ENCODE assay signal across 1 cellular context in the genomic region with DNA sequence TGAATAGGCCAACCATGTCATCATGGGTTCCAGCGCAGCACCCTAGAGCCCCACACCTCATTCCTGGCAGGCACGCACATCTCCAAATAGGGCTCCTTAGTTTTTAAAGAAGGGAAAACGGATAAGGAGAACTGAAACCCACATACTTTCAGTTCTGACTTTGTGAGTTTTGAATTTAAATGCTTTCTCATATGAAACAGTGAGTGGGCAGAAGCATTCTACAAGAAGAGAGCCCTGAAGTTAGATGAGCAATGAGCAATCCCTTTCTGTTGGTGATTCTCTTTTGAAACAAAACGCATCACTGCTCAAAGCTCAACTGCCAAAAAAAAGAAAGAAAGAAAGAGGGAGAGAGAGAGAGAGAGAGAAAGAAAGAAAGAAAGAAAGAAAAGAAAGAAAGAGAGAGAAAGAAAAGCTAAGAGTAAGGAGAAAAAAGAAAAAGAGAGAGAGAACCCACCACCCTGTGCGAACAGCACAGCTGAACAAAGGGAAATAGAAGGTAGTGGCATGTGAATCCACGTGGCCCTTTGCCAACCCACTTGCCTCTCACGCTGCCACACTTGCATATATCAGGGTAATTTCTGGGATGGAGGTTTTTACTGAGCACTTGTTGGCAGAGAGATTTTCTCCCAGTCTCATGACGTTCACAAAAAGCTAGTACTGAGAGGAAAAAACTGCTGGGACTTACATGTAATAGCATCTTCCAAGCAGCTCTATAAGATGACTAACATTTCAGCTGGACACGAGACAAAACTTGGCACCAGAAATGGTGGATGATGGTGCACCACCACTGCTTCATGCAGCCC.
TF ChIP-seq lines count a peak whose summit lies in the region.

No MANE protein-coding gene starts in this region.

TF ChIP-seq in HepG2, 621 proteins besides CTCF, POLR2A, EP300 and RAD21 (continued from another document):
- TF ChIP-seq, protein P1, sequence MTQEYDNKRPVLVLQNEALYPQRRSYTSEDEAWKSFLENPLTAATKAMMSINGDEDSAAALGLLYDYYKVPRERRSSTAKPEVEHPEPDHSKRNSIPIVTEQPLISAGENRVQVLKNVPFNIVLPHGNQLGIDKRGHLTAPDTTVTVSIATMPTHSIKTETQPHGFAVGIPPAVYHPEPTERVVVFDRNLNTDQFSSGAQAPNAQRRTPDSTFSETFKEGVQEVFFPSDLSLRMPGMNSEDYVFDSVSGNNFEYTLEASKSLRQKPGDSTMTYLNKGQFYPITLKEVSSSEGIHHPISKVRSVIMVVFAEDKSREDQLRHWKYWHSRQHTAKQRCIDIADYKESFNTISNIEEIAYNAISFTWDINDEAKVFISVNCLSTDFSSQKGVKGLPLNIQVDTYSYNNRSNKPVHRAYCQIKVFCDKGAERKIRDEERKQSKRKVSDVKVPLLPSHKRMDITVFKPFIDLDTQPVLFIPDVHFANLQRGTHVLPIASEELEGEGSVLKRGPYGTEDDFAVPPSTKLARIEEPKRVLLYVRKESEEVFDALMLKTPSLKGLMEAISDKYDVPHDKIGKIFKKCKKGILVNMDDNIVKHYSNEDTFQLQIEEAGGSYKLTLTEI (CRISPR knock-in tag; conservative IDR thresholded peaks at IDR 0.05): no peak
- TF ChIP-seq NR2F2 (IDR thresholded peaks at IDR 0.05; ENCODE audit: borderline replicate concordance, low read depth) (no peak), SP140L (CRISPR knock-in tag; IDR thresholded peaks at IDR 0.05; ENCODE audit: borderline replicate concordance) (no peak), ZNF703 (CRISPR knock-in tag; IDR thresholded peaks at IDR 0.05; ENCODE audit: borderline replicate concordance) (no peak), NCOA2 (CRISPR knock-in tag; IDR thresholded peaks at IDR 0.05) (no peak), ZNF264 (CRISPR knock-in tag; IDR thresholded peaks at IDR 0.05) (no peak), TEAD2 (CRISPR knock-in tag; IDR thresholded peaks at IDR 0.05) (no peak), SNRNP70 (IDR thresholded peaks at IDR 0.05; ENCODE audit: low read depth, low read length) (no peak), MAFF (IDR thresholded peaks at IDR 0.05; ENCODE audit: low read depth, low read length) (no peak), FOXK1 (CRISPR knock-in tag; IDR thresholded peaks at IDR 0.05; ENCODE audit: borderline replicate concordance, low read depth) (no peak), MLLT10 (CRISPR knock-in tag; IDR thresholded peaks at IDR 0.05) (no peak), ZIK1 (CRISPR knock-in tag; IDR thresholded peaks at IDR 0.05; ENCODE audit: borderline replicate concordance, low read depth) (no peak), ZNF772 (CRISPR knock-in tag; IDR thresholded peaks at IDR 0.05) (no peak), KDM6A (CRISPR knock-in tag; IDR thresholded peaks at IDR 0.05; ENCODE audit: low read depth) (no peak), ZNF180 (CRISPR knock-in tag; IDR thresholded peaks at IDR 0.05; ENCODE audit: borderline replicate concordance, low read depth) (no peak)
- TF ChIP-seq, protein P2, sequence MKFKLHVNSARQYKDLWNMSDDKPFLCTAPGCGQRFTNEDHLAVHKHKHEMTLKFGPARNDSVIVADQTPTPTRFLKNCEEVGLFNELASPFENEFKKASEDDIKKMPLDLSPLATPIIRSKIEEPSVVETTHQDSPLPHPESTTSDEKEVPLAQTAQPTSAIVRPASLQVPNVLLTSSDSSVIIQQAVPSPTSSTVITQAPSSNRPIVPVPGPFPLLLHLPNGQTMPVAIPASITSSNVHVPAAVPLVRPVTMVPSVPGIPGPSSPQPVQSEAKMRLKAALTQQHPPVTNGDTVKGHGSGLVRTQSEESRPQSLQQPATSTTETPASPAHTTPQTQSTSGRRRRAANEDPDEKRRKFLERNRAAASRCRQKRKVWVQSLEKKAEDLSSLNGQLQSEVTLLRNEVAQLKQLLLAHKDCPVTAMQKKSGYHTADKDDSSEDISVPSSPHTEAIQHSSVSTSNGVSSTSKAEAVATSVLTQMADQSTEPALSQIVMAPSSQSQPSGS (CRISPR knock-in tag; IDR thresholded peaks at IDR 0.05): no peak
- TF ChIP-seq, protein P3, sequence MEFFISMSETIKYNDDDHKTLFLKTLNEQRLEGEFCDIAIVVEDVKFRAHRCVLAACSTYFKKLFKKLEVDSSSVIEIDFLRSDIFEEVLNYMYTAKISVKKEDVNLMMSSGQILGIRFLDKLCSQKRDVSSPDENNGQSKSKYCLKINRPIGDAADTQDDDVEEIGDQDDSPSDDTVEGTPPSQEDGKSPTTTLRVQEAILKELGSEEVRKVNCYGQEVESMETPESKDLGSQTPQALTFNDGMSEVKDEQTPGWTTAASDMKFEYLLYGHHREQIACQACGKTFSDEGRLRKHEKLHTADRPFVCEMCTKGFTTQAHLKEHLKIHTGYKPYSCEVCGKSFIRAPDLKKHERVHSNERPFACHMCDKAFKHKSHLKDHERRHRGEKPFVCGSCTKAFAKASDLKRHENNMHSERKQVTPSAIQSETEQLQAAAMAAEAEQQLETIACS (CRISPR knock-in tag; IDR thresholded peaks at IDR 0.05): no peak
- TF ChIP-seq, protein P4, sequence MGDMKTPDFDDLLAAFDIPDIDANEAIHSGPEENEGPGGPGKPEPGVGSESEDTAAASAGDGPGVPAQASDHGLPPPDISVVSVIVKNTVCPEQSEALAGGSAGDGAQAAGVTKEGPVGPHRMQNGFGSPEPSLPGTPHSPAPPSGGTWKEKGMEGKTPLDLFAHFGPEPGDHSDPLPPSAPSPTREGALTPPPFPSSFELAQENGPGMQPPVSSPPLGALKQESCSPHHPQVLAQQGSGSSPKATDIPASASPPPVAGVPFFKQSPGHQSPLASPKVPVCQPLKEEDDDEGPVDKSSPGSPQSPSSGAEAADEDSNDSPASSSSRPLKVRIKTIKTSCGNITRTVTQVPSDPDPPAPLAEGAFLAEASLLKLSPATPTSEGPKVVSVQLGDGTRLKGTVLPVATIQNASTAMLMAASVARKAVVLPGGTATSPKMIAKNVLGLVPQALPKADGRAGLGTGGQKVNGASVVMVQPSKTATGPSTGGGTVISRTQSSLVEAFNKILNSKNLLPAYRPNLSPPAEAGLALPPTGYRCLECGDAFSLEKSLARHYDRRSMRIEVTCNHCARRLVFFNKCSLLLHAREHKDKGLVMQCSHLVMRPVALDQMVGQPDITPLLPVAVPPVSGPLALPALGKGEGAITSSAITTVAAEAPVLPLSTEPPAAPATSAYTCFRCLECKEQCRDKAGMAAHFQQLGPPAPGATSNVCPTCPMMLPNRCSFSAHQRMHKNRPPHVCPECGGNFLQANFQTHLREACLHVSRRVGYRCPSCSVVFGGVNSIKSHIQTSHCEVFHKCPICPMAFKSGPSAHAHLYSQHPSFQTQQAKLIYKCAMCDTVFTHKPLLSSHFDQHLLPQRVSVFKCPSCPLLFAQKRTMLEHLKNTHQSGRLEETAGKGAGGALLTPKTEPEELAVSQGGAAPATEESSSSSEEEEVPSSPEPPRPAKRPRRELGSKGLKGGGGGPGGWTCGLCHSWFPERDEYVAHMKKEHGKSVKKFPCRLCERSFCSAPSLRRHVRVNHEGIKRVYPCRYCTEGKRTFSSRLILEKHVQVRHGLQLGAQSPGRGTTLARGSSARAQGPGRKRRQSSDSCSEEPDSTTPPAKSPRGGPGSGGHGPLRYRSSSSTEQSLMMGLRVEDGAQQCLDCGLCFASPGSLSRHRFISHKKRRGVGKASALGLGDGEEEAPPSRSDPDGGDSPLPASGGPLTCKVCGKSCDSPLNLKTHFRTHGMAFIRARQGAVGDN (CRISPR knock-in tag; IDR thresholded peaks at IDR 0.05): no peak
